ENCODE assay signal across 8 cellular contexts in genomic region chr14:32073537-32074189, GRCh38. TPM values are rescaled to one million over a fixed set of nuclear protein-coding genes. Genes with fewer than 3 reads are reported as not detected.
DNase-seq lines count a peak whose midpoint lies in the region; ATAC-seq, FAIRE-seq and TF ChIP-seq lines count a peak whose summit lies in the region.

No MANE protein-coding gene starts in this region.

- ATAC-seq in gastrocnemius medialis (no peak), HG02588 (IDR thresholded peaks at IDR 0.05; ENCODE audit: unreplicated experiment) (no peak)

- H3K36me3 Mint-ChIP-seq in activated naive CD4-positive, alpha-beta T cell treated with anti-CD3 and anti-CD28 coated beads for 36 hours (ENCODE audit: low read depth), result peaks cover 2% of the 10 kb centered on the region

- no peak overlapping the region for H3K4me3 Mint-ChIP-seq in activated naive CD4-positive, alpha-beta T cell treated with anti-CD3 and anti-CD28 coated beads for 36 hours

- peaks cover 2% of the 10 kb centered on the region for H3K27me3 Mint-ChIP-seq in activated naive CD4-positive, alpha-beta T cell treated with anti-CD3 and anti-CD28 coated beads for 36 hours (ENCODE audit: low read depth)

- TF ChIP-seq CTCF in GM06990 (IDR thresholded peaks at IDR 0.05; ENCODE audit: insufficient read depth, low read length, poor library complexity, severe bottlenecking) (peak; percentile 65), gastrocnemius medialis (IDR thresholded peaks at IDR 0.05 in 4 of 5, conservative IDR thresholded peaks at IDR 0.05 in 1 of 5) (peak; percentile 70 to 81 (median 77))

- intact Hi-C loops in activated naive CD4-positive, alpha-beta T cell treated with anti-CD3 and anti-CD28 coated beads for 36 hours (cut with micrococcal nuclease), result loop anchor here (1.0 to 10.0 kb wide), 8 partner anchors 146 to 1449 kb away; partner anchors contain the start of gene SCFD1
- intact Hi-C loops in gastrocnemius medialis (cut with DNase I; ENCODE audit: low total_unique reads), result loop anchor here (1.0 to 10.0 kb wide), 4 partner anchors 146 to 861 kb away; partner anchors contain the start of gene NPAS3

- no peaks in the 10 kb centered on the region for H3K36me3 ChIP-seq in GM06990 (ENCODE audit: control insufficient read depth, insufficient read depth, low read length)
- H3K36me3 ChIP-seq in gastrocnemius medialis, result no peaks in the 10 kb centered on the region

- H3K4me3 ChIP-seq in GM06990 (replicated peaks; ENCODE audit: low read depth, low read length) (no peak overlapping the region), gastrocnemius medialis (no peak overlapping the region)

- H3K9me3 Mint-ChIP-seq in activated naive CD4-positive, alpha-beta T cell treated with anti-CD3 and anti-CD28 coated beads for 36 hours, result no peaks in the 10 kb centered on the region

- peaks cover 12% of the 10 kb centered on the region for H3K4me1 Mint-ChIP-seq in activated naive CD4-positive, alpha-beta T cell treated with anti-CD3 and anti-CD28 coated beads for 36 hours (ENCODE audit: low read depth)

- H3K27me3 ChIP-seq in GM06990 (replicated peaks; ENCODE audit: control insufficient read depth, insufficient read depth, low read length), result no peaks in the 10 kb centered on the region
- H3K27me3 ChIP-seq in gastrocnemius medialis, result no peaks in the 10 kb centered on the region

- no peaks in the 10 kb centered on the region for H3K9me3 ChIP-seq in gastrocnemius medialis

- in situ Hi-C loops in gastrocnemius medialis (cut with MboI; ENCODE audit: low sequenced_read_pairs in 4 of 4), result loop anchor here (5.0 to 25.0 kb wide), 7 partner anchors 131 to 489 kb away; partner anchors contain the start of genes RNU6-7 (in 1 of the 4) and RNU6-8 (in 1 of the 4)

- H3K27ac ChIP-seq in gastrocnemius medialis, result no peak overlapping the region

- DNase-seq in GM06990 (ENCODE audit: extremely low read depth, insufficient read length), result peak; percentile 35
- DNase-seq in HuH-7 (ENCODE audit: low spot score), result peak; percentile 96
- DNase-seq in NOMO-1 (lab: John Stamatoyannopoulos, UW; ENCODE audit: unreplicated experiment in 2 of 2), result peak; percentile 49 to 73
- peak; percentile 68 for DNase-seq in activated naive CD4-positive, alpha-beta T cell treated with anti-CD3 and anti-CD28 coated beads for 36 hours
- DNase-seq in glomerular endothelial cell (ENCODE audit: extremely low read depth, low read depth, low spot score), result peak; percentile 78
- peak; percentile 29 to 43 for DNase-seq in gastrocnemius medialis

- FAIRE-seq in A204.1 (lab: Jason Lieb, UNC), result peak; percentile 97

- TF ChIP-seq POLR2A in gastrocnemius medialis (IDR thresholded peaks at IDR 0.05), result no peak

- H3K4me1 ChIP-seq in gastrocnemius medialis, result peaks cover 13 to 23% of the 10 kb centered on the region in 2 donors

- H3K27ac Mint-ChIP-seq in activated naive CD4-positive, alpha-beta T cell treated with anti-CD3 and anti-CD28 coated beads for 36 hours, result no peak overlapping the region

- CTCF ChIA-PET in activated naive CD4-positive, alpha-beta T cell treated with anti-CD3 and anti-CD28 coated beads for 36 hours (lab: Charles Lee), result interaction anchor here (0.7 to 8.6 kb wide), 18 partner anchors 25 to 485 kb away, joined by 3 to 159 read pairs (median 4); no protein-coding TSS in a partner anchor

RNA-seq across cellular contexts. Expression of gene ARHGAP5, which starts 3.4 kb away (rescaled TPM):
- total RNA-seq in activated naive CD4-positive, alpha-beta T cell treated with anti-CD3 and anti-CD28 coated beads for 36 hours, result 10 to 100 TPM; 37.0 to 38.5 TPM
- total RNA-seq in glomerular endothelial cell (42.0 and 54.8 TPM in 2 replicates), gastrocnemius medialis (10 to 100 TPM; 56.5 to 76.9 (median 66.9) TPM)

Comparison
In these comparisons a context has a peak if more than half of its experiments do, and no peak if none do; other contexts are left out.
1. DNase-seq: peak in every context shown above with its lines; median percentile 96 in HuH-7; 78 in glomerular endothelial cell; 68 in activated naive CD4-positive, alpha-beta T cell treated with anti-CD3 and anti-CD28 coated beads for 36 hours; 61 in NOMO-1; 36 in gastrocnemius medialis; 35 in GM06990.